29 cellular contexts compared by ENCODE assay signal in the genomic region with DNA sequence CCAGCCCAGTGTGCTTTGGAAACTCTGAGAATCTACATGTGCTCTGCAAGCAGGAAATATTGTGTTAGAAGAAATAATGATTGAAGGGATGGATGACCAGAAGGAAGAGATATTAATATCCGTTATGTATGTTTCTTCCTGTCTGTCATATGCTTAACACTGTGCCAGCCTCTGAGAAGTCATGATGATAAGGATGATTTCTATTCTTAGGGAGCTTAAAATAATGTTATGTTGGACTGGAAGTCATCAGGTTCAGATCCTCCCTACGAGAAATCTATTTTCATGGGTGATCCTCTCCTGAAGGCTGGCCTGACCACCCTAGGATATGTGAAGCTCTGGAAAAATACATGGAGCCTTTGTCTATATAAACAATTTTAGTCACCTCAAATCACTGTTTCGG.
"Had no signal": no experiment of that assay in that cellular context is flagged by ENCODE, and none has a peak within 500 bp of the region (broad histone marks: within the 10 kb centered on the region; RNA-seq: fewer than 3 reads in every experiment).

No MANE protein-coding gene starts in this region.

- ATAC-seq: activated naive CD4-positive, alpha-beta T cell treated with anti-CD3 and anti-CD28 coated beads, Interleukin-2, amount 50 U/mL, for 72 hours; activated T-cell treated with anti-CD3 and anti-CD28 coated beads, Interleukin-2, amount 50 U/mL, for 72 hours; effector memory CD8-positive, alpha-beta T cell; foreskin keratinocyte; gastrocnemius medialis; WTC11 had no signal

- H3K27ac ChIP-seq: ascending aorta, brain microvascular endothelial cell, esophagus muscularis mucosa, foreskin keratinocyte, gastrocnemius medialis, VCaP had no signal

- H3K9me3 ChIP-seq: gastrocnemius medialis had no signal

- DNase-seq: activated CD4-positive, alpha-beta memory T cell treated with anti-CD3 and anti-CD28 coated beads, Interleukin-2, amount 10 ng/mL, durations not matched to agents 7 days and 5 days; activated CD4-positive, alpha-beta T cell treated with anti-CD3 and anti-CD28 coated beads for 1 hour; activated CD4-positive, alpha-beta T cell treated with anti-CD3 and anti-CD28 coated beads for 4 hours; activated CD4-positive, alpha-beta T cell treated with anti-CD3 and anti-CD28 coated beads, Interleukin-2, amount 10 ng/mL, durations not matched to agents 7 days and 5 days; activated CD4-positive, alpha-beta T cell treated with anti-CD3 and anti-CD28 coated beads, Interleukin-2, amount 50 U/mL, for 4 hours; activated CD8-positive, alpha-beta memory T cell treated with anti-CD3 and anti-CD28 coated beads, Interleukin-2, amount 50 U/mL, for 48 hours; activated gamma-delta T cell; activated naive CD4-positive, alpha-beta T cell; activated naive CD4-positive, alpha-beta T cell treated with anti-CD3 and anti-CD28 coated beads, Interleukin-2, amount 10 ng/mL, durations not matched to agents 7 days and 5 days; activated naive CD8-positive, alpha-beta T cell treated with anti-CD3 and anti-CD28 coated beads, Interleukin-2, amount 10 ng/mL, durations not matched to agents 7 days and 5 days; activated T-cell treated with anti-CD3 and anti-CD28 coated beads for 4 hours; activated T-cell treated with anti-CD3 and anti-CD28 coated beads, Interleukin-2, amount 50 U/mL, for 24 hours; activated T-cell treated with anti-CD3 and anti-CD28 coated beads, Interleukin-2, amount 50 U/mL, for 72 hours; caudate nucleus; cortex of kidney; dermis blood vessel endothelial cell; effector CD4-positive, alpha-beta T cell; effector memory CD8-positive, alpha-beta T cell; erythroblast; gastrocnemius medialis; glutamatergic neuron; T-helper 2 cell had no signal

- H3K36me3 ChIP-seq: ascending aorta, brain microvascular endothelial cell, esophagus muscularis mucosa, gastrocnemius medialis had no signal

- H3K4me3 ChIP-seq: ascending aorta, esophagus muscularis mucosa, gastrocnemius medialis had no signal

- H3K27me3 ChIP-seq: ascending aorta, brain microvascular endothelial cell, esophagus muscularis mucosa, gastrocnemius medialis had no signal

- H3K4me1 ChIP-seq: ascending aorta, esophagus muscularis mucosa, foreskin keratinocyte, gastrocnemius medialis had no signal
